10 cellular contexts compared by ENCODE assay signal in the genomic region with DNA sequence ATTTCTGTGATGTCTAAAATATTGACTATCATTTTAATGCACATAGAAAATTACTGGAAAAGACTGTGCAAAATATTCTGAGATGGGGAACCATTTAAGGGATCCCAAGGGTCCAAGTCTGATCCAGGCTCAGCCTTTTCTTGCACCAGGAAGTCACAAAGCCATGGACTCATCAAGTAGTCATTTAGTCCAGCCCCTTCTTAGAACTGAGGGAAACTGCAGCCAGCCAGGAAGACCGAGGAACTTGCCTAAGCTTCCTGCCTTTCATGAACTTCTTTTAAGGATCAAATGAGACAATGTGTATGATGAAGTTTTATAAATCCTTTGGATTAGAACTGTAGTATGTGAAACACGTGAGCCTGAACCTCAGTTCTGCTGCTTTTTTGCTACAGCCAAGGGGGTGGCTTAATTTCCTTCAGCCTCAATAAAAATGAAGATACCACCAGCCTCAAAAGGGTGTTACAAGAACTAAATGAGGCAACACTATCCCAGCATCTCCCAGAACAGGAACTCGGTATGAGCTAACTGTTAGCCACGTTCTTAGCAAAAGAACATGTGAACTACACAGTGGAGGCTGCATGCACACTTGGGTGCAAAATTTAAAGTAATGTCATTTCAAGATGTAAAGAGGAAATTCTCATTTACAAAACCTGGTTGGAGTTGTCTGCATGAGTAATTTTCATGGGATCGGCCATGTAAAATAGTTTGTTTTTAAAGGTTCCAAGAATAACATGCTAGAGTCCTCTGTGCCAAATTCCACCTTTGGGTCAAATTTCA.
A peak's percentile ranks its signal among the peaks of the same experiment; 100 is the strongest.
DNase-seq lines count a peak whose midpoint lies in the region; ATAC-seq and TF ChIP-seq lines count a peak whose summit lies in the region.
"Had no signal": no experiment of that assay in that cellular context is flagged by ENCODE, and none has a peak within 500 bp of the region (broad histone marks: within the 10 kb centered on the region; RNA-seq: fewer than 3 reads in every experiment).

No MANE protein-coding gene starts in this region.

- DNase-seq in 8988T (peak; percentile 40), LHCN-M2 (ENCODE audit: low read depth) (peak; percentile 66), lung (ENCODE audit: low spot score) (no peak), NCI-H1417 (lab: John Stamatoyannopoulos, UW) (no peak), left colon (no peak)
- DNase-seq in stimulated activated naive CD4-positive, alpha-beta T cell treated with Interleukin-2 at 50 U/mL for 16 hours (lab: John Stamatoyannopoulos, UW) = no peak
- DNase-seq: activated effector memory CD4-positive, alpha-beta T cell treated with Interleukin-2 at 50 U/mL for 16 hours; NCI-H510A treated with DMSO at 0.1 percent for 48 hours had no signal

- intact Hi-C loops in left colon (cut with DNase I, micrococcal nuclease) = no loop called here

- H3K27ac ChIP-seq in cingulate gyrus (ENCODE audit: low read depth, low read length) (peak overlapping the region; percentile 23), lung (ENCODE audit: low read depth in 1 of 2, low read length in 1 of 2) (peak overlapping the region; percentile 67 to 81)

- peaks cover 17 to 40% of the 10 kb centered on the region in 2 donors for H3K4me1 ChIP-seq in lung (ENCODE audit: control insufficient read depth in 2 of 2, insufficient read depth in 2 of 2, low read length in 2 of 2)

- no peak for TF ChIP-seq CTCF in lung (IDR thresholded peaks at IDR 0.05; ENCODE audit: control extremely low read depth, extremely low read depth)

- no peaks in the 10 kb centered on the region for H3K36me3 ChIP-seq in lung (ENCODE audit: control insufficient read depth in 2 of 2, insufficient read depth in 2 of 2, low read length in 2 of 2)

- no peak for ATAC-seq in lung (ENCODE audit: insufficient read depth, low FRiP score)
- no peak for ATAC-seq in HG03342 (IDR thresholded peaks at IDR 0.05; ENCODE audit: unreplicated experiment)
- ATAC-seq in left colon = no peak

- H3K9me3 ChIP-seq in lung (ENCODE audit: control insufficient read depth in 2 of 2, insufficient read depth in 1 of 2, low read length in 1 of 2) = no peaks in the 10 kb centered on the region

- H3K27me3 ChIP-seq in lung (ENCODE audit: control insufficient read depth, insufficient read depth) = no peaks in the 10 kb centered on the region

- 13 to 33% methylated on average over 5 of the region's 5 CpGs for WGBS in lung, 2 donors

- no peak overlapping the region for H3K4me3 ChIP-seq in lung

Comparison
In these comparisons a context has a peak if more than half of its experiments do, and no peak if none do; other contexts are left out.
1. DNase-seq: peak in 8988T (single experiment) and LHCN-M2 (single experiment); none in lung (single experiment), stimulated activated naive CD4-positive, alpha-beta T cell treated with Interleukin-2 at 50 U/mL for 16 hours (single experiment), NCI-H1417 (0 of 3) and left colon (0 of 2).